ENCODE assay signal across 20 cellular contexts in genomic region chr2:3639653-3640052, GRCh38. TPM values are rescaled to one million over a fixed set of nuclear protein-coding genes. Genes with fewer than 3 reads are reported as not detected.
"Had no signal": no experiment of that assay in that cellular context is flagged by ENCODE, and none has a peak within 500 bp of the region (broad histone marks: within the 10 kb centered on the region; RNA-seq: fewer than 3 reads in every experiment).

No MANE protein-coding gene starts in this region.

- H3K4me3 ChIP-seq: ascending aorta, breast epithelium, left lung, mucosa of descending colon, right atrium auricular region, SK-N-MC had no signal

- H3K36me3 Mint-ChIP-seq: naive thymus-derived CD4-positive, alpha-beta T cell had no signal

- H3K27me3 ChIP-seq: ascending aorta, breast epithelium, right atrium auricular region had no signal

- H3K36me3 ChIP-seq: ascending aorta, breast epithelium, left lung, right atrium auricular region had no signal

- DNase-seq: activated CD8-positive, alpha-beta memory T cell treated with anti-CD3 and anti-CD28 coated beads, Interleukin-2, amount 50 U/mL, for 48 hours; activated CD8-positive, alpha-beta T cell treated with anti-CD3 and anti-CD28 coated beads for 36 hours; activated naive CD4-positive, alpha-beta T cell treated with anti-CD3 and anti-CD28 coated beads for 36 hours; activated naive CD8-positive, alpha-beta T cell treated with anti-CD3 and anti-CD28 coated beads, Interleukin-2, amount 50 U/mL, for 24 hours; erythroblast; mucosa of descending colon; small intestine; T-helper 9 cell had no signal

- H3K9me3 ChIP-seq: ascending aorta, breast epithelium, left lung, mucosa of descending colon, right atrium auricular region had no signal

- H3K4me1 ChIP-seq: ascending aorta, breast epithelium, left lung, right atrium auricular region had no signal

- H3K27ac ChIP-seq: ascending aorta, breast epithelium, left lung, right atrium auricular region, SK-N-MC had no signal

- H3K27ac Mint-ChIP-seq: activated CD8-positive, alpha-beta T cell treated with anti-CD3 and anti-CD28 coated beads for 36 hours; activated naive CD4-positive, alpha-beta T cell treated with anti-CD3 and anti-CD28 coated beads for 36 hours; activated naive CD8-positive, alpha-beta T cell treated with anti-CD3 and anti-CD28 coated beads, Interleukin-2, amount 50 U/mL, for 24 hours; activated T-helper 1 cell treated with anti-CD3 and anti-CD28 coated beads, Interleukin-12 subunit alpha, Interleukin-12 subunit beta, Interleukin-2, Interleukin-4 antibody, amounts not matched to agents 30 ng/mL and 10 ng/mL and 1 ng/mL, durations not matched to agents 14 hours and 24 hours and 36 hours; naive thymus-derived CD4-positive, alpha-beta T cell; progenitor cell of endocrine pancreas; stimulated activated naive CD8-positive, alpha-beta T cell treated with anti-CD3 and anti-CD28 coated beads, Interleukin-15, Interleukin-2, amounts not matched to agents 100 ng/mL and 50 ng/mL, for 24 hours had no signal

- H3K27me3 Mint-ChIP-seq: activated CD8-positive, alpha-beta T cell treated with anti-CD3 and anti-CD28 coated beads for 36 hours; activated naive CD8-positive, alpha-beta T cell treated with anti-CD3 and anti-CD28 coated beads, Interleukin-2, amount 50 U/mL, for 24 hours; stimulated activated naive CD8-positive, alpha-beta T cell treated with anti-CD3 and anti-CD28 coated beads, Interleukin-15, Interleukin-2, amounts not matched to agents 100 ng/mL and 50 ng/mL, for 24 hours had no signal

- ATAC-seq: activated CD8-positive, alpha-beta T cell treated with anti-CD3 and anti-CD28 coated beads for 36 hours; activated naive CD8-positive, alpha-beta T cell treated with anti-CD3 and anti-CD28 coated beads, Interleukin-2, amount 50 U/mL, for 24 hours; left lung; mucosa of descending colon; naive thymus-derived CD4-positive, alpha-beta T cell had no signal

- H3K4me3 Mint-ChIP-seq: activated CD8-positive, alpha-beta T cell treated with anti-CD3 and anti-CD28 coated beads for 36 hours; activated naive CD4-positive, alpha-beta T cell treated with anti-CD3 and anti-CD28 coated beads for 36 hours; activated naive CD8-positive, alpha-beta T cell treated with anti-CD3 and anti-CD28 coated beads, Interleukin-2, amount 50 U/mL, for 24 hours; activated T-helper 1 cell treated with anti-CD3 and anti-CD28 coated beads, Interleukin-12 subunit alpha, Interleukin-12 subunit beta, Interleukin-2, Interleukin-4 antibody, amounts not matched to agents 30 ng/mL and 10 ng/mL and 1 ng/mL, durations not matched to agents 14 hours and 24 hours and 36 hours; naive thymus-derived CD4-positive, alpha-beta T cell; stimulated activated naive CD8-positive, alpha-beta T cell treated with anti-CD3 and anti-CD28 coated beads, Interleukin-15, Interleukin-2, amounts not matched to agents 100 ng/mL and 50 ng/mL, for 24 hours had no signal

- H3K4me1 Mint-ChIP-seq: naive thymus-derived CD4-positive, alpha-beta T cell had no signal

- H3K9me3 Mint-ChIP-seq: activated CD8-positive, alpha-beta T cell treated with anti-CD3 and anti-CD28 coated beads for 36 hours; activated naive CD4-positive, alpha-beta T cell treated with anti-CD3 and anti-CD28 coated beads for 36 hours; activated naive CD8-positive, alpha-beta T cell treated with anti-CD3 and anti-CD28 coated beads, Interleukin-2, amount 50 U/mL, for 24 hours; activated T-helper 1 cell treated with anti-CD3 and anti-CD28 coated beads, Interleukin-12 subunit alpha, Interleukin-12 subunit beta, Interleukin-2, Interleukin-4 antibody, amounts not matched to agents 30 ng/mL and 10 ng/mL and 1 ng/mL, durations not matched to agents 14 hours and 24 hours and 36 hours; naive thymus-derived CD4-positive, alpha-beta T cell; stimulated activated naive CD8-positive, alpha-beta T cell treated with anti-CD3 and anti-CD28 coated beads, Interleukin-15, Interleukin-2, amounts not matched to agents 100 ng/mL and 50 ng/mL, for 24 hours had no signal

RNA-seq across cellular contexts. Expression of gene ALLC, which starts 18.3 kb away (rescaled TPM):
- total RNA-seq: activated CD8-positive, alpha-beta T cell treated with anti-CD3 and anti-CD28 coated beads for 36 hours; activated naive CD4-positive, alpha-beta T cell treated with anti-CD3 and anti-CD28 coated beads for 36 hours; activated T-helper 1 cell treated with anti-CD3 and anti-CD28 coated beads, Interleukin-12 subunit alpha, Interleukin-12 subunit beta, Interleukin-2, Interleukin-4 antibody, amounts not matched to agents 30 ng/mL and 10 ng/mL and 1 ng/mL, durations not matched to agents 14 hours and 24 hours and 36 hours; ascending aorta; cerebellum; dermis microvascular lymphatic vessel endothelial cell; left lung; mucosa of descending colon; naive thymus-derived CD4-positive, alpha-beta T cell; progenitor cell of endocrine pancreas; right atrium auricular region; temporal lobe had no signal

RNA-seq across cellular contexts. Expression of gene COLEC11, which starts 44.7 kb away (rescaled TPM):
- total RNA-seq: activated T-helper 1 cell treated with anti-CD3 and anti-CD28 coated beads, Interleukin-12 subunit alpha, Interleukin-12 subunit beta, Interleukin-2, Interleukin-4 antibody, amounts not matched to agents 30 ng/mL and 10 ng/mL and 1 ng/mL, durations not matched to agents 14 hours and 24 hours and 36 hours; progenitor cell of endocrine pancreas had no signal
